ENCODE assay signal across 8 cellular contexts in genomic region chr19:10835754-10836477, GRCh38. TPM values are rescaled to one million over a fixed set of nuclear protein-coding genes. Genes with fewer than 3 reads are reported as not detected.
A peak's percentile ranks its signal among the peaks of the same experiment; 100 is the strongest.
DNase-seq lines count a peak whose midpoint lies in the region; ATAC-seq and TF ChIP-seq lines count a peak whose summit lies in the region.

A gene with protein sequence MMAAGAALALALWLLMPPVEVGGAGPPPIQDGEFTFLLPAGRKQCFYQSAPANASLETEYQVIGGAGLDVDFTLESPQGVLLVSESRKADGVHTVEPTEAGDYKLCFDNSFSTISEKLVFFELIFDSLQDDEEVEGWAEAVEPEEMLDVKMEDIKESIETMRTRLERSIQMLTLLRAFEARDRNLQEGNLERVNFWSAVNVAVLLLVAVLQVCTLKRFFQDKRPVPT (minus strand): TSS chr19:10836212. CDS start chr19:10836191, 21 bp downstream.

- H2AFZ ChIP-seq in DND-41 (ENCODE audit: low read depth, low read length) = peak within 1 kb of the TSS; percentile 98

- H3K36me3 Mint-ChIP-seq in activated T-helper 1 cell treated with anti-CD3 and anti-CD28 coated beads, Interleukin-12 subunit alpha, Interleukin-12 subunit beta, Interleukin-2, Interleukin-4 antibody, amounts not matched to agents 30 ng/mL and 10 ng/mL and 1 ng/mL, durations not matched to agents 14 hours and 24 hours and 36 hours (ENCODE audit: low read depth) = peaks cover 11% of the 10 kb centered on the region
- peaks cover 5 to 11% of the 10 kb centered on the region in 2 donors for H3K36me3 Mint-ChIP-seq in naive B cell
- H3K36me3 Mint-ChIP-seq in stimulated activated memory B cell treated with anti-CD40 and anti-IgM and Interleukin-4, amounts not matched to agents 10 μg/mL and 1 μg/mL and 100 μg/mL, for 72 hours = peaks cover 22% of the 10 kb centered on the region

- H3K27me3 ChIP-seq in DND-41 (ENCODE audit: insufficient read depth, low read length, poor library complexity) = no peaks in the 10 kb centered on the region

- peaks cover 26% of the 10 kb centered on the region for H3K4me1 ChIP-seq in DND-41 (ENCODE audit: insufficient read depth, low read length)

- H3K36me3 ChIP-seq in DND-41 (ENCODE audit: insufficient read depth, low read length) = peaks cover 38% of the 10 kb centered on the region

- peaks cover 15% of the 10 kb centered on the region for H3K4me1 Mint-ChIP-seq in activated T-helper 1 cell treated with anti-CD3 and anti-CD28 coated beads, Interleukin-12 subunit alpha, Interleukin-12 subunit beta, Interleukin-2, Interleukin-4 antibody, amounts not matched to agents 30 ng/mL and 10 ng/mL and 1 ng/mL, durations not matched to agents 14 hours and 24 hours and 36 hours (ENCODE audit: low read depth)
- H3K4me1 Mint-ChIP-seq in naive B cell = peaks cover 12 to 19% (median 18%) of the 10 kb centered on the region in 3 donors
- H3K4me1 Mint-ChIP-seq in stimulated activated memory B cell treated with anti-CD40 and anti-IgM and Interleukin-4, amounts not matched to agents 10 μg/mL and 1 μg/mL and 100 μg/mL, for 72 hours = peaks cover 17% of the 10 kb centered on the region

- DNase-seq in DND-41 (peak; percentile 99), Kasumi-1 (lab: John Stamatoyannopoulos, UW) (peak; percentile 99), RPMI7951 (ENCODE audit: low read depth) (peak; percentile 100), fibroblast of gingiva (ENCODE audit: low read depth) (peak; percentile 99), naive B cell (peak; percentile 93)
- peak; percentile 93 for DNase-seq in activated T-helper 1 cell treated with anti-CD3 and anti-CD28 coated beads, Interleukin-12 subunit alpha, Interleukin-12 subunit beta, Interleukin-2, Interleukin-4 antibody, amounts not matched to agents 30 ng/mL and 10 ng/mL and 1 ng/mL, durations not matched to agents 14 hours and 24 hours and 36 hours (ENCODE audit: low spot score)

- peak within 1 kb of the TSS; percentile 93 for H3K4me2 ChIP-seq in DND-41 (ENCODE audit: insufficient read depth, low read length)

- intact Hi-C loops in activated T-helper 1 cell treated with anti-CD3 and anti-CD28 coated beads, Interleukin-12 subunit alpha, Interleukin-12 subunit beta, Interleukin-2, Interleukin-4 antibody, amounts not matched to agents 30 ng/mL and 10 ng/mL and 1 ng/mL, durations not matched to agents 14 hours and 24 hours and 36 hours (cut with micrococcal nuclease) = loop anchor here (1.0 kb wide), 9 partner anchors 28 to 271 kb away; partner anchors contain the start of genes CARM1, ILF3, TIMM29 and YIPF2

- peaks cover 4% of the 10 kb centered on the region for H3K9me3 Mint-ChIP-seq in activated T-helper 1 cell treated with anti-CD3 and anti-CD28 coated beads, Interleukin-12 subunit alpha, Interleukin-12 subunit beta, Interleukin-2, Interleukin-4 antibody, amounts not matched to agents 30 ng/mL and 10 ng/mL and 1 ng/mL, durations not matched to agents 14 hours and 24 hours and 36 hours
- peaks cover 4 to 19% (median 9%) of the 10 kb centered on the region in 7 donors for H3K9me3 Mint-ChIP-seq in naive B cell
- peaks cover 16% of the 10 kb centered on the region for H3K9me3 Mint-ChIP-seq in stimulated activated memory B cell treated with anti-CD40 and anti-IgM and Interleukin-4, amounts not matched to agents 10 μg/mL and 1 μg/mL and 100 μg/mL, for 72 hours

- ATAC-seq in DND-41 (ENCODE audit: insufficient read depth, low read depth) (peak; percentile 88), GM21786 (IDR thresholded peaks at IDR 0.05; ENCODE audit: unreplicated experiment) (peak; percentile 77), naive B cell (ENCODE audit: low read depth in 2 of 2) (peak; percentile 88 to 89)
- ATAC-seq in stimulated activated memory B cell treated with anti-CD40 and anti-IgM and Interleukin-4, amounts not matched to agents 10 μg/mL and 1 μg/mL and 100 μg/mL, for 72 hours = peak; percentile 95

- H3K9ac ChIP-seq in DND-41 (ENCODE audit: low read depth, low read length) = peak within 1 kb of the TSS; percentile 99

- peaks cover 16% of the 10 kb centered on the region; the same call in 1 of the 2 replicates for H4K20me1 ChIP-seq in DND-41 (ENCODE audit: insufficient read depth, low read length)

- peak within 1 kb of the TSS; percentile 98 for H3K27ac ChIP-seq in DND-41 (ENCODE audit: low read length)

- H3K27me3 Mint-ChIP-seq in activated T-helper 1 cell treated with anti-CD3 and anti-CD28 coated beads, Interleukin-12 subunit alpha, Interleukin-12 subunit beta, Interleukin-2, Interleukin-4 antibody, amounts not matched to agents 30 ng/mL and 10 ng/mL and 1 ng/mL, durations not matched to agents 14 hours and 24 hours and 36 hours (ENCODE audit: insufficient read depth) = peaks cover 4% of the 10 kb centered on the region
- no peaks in the 10 kb centered on the region for H3K27me3 Mint-ChIP-seq in naive B cell
- no peaks in the 10 kb centered on the region for H3K27me3 Mint-ChIP-seq in stimulated activated memory B cell treated with anti-CD40 and anti-IgM and Interleukin-4, amounts not matched to agents 10 μg/mL and 1 μg/mL and 100 μg/mL, for 72 hours

- H3K79me2 ChIP-seq in DND-41 (ENCODE audit: insufficient read depth, low read length) = peaks cover 11% of the 10 kb centered on the region

- H3K9me3 ChIP-seq in DND-41 (ENCODE audit: insufficient read depth, low read length, severe bottlenecking) = no peaks in the 10 kb centered on the region

- peak; percentile 32 for TF ChIP-seq CTCF in DND-41 (IDR thresholded peaks at IDR 0.05; ENCODE audit: borderline replicate concordance, extremely low read depth, low read length, poor library complexity, severe bottlenecking)

- H3K27ac Mint-ChIP-seq in activated T-helper 1 cell treated with anti-CD3 and anti-CD28 coated beads, Interleukin-12 subunit alpha, Interleukin-12 subunit beta, Interleukin-2, Interleukin-4 antibody, amounts not matched to agents 30 ng/mL and 10 ng/mL and 1 ng/mL, durations not matched to agents 14 hours and 24 hours and 36 hours = peak within 1 kb of the TSS; percentile 99
- peak within 1 kb of the TSS; percentile 99 to 100 (median 100) for H3K27ac Mint-ChIP-seq in naive B cell
- H3K27ac Mint-ChIP-seq in stimulated activated memory B cell treated with anti-CD40 and anti-IgM and Interleukin-4, amounts not matched to agents 10 μg/mL and 1 μg/mL and 100 μg/mL, for 72 hours = peak within 1 kb of the TSS; percentile 99

- peak within 1 kb of the TSS; percentile 92 for H3K4me3 Mint-ChIP-seq in activated T-helper 1 cell treated with anti-CD3 and anti-CD28 coated beads, Interleukin-12 subunit alpha, Interleukin-12 subunit beta, Interleukin-2, Interleukin-4 antibody, amounts not matched to agents 30 ng/mL and 10 ng/mL and 1 ng/mL, durations not matched to agents 14 hours and 24 hours and 36 hours
- peak within 1 kb of the TSS; percentile 90 to 100 (median 99) for H3K4me3 Mint-ChIP-seq in naive B cell
- peak within 1 kb of the TSS; percentile 92 for H3K4me3 Mint-ChIP-seq in stimulated activated memory B cell treated with anti-CD40 and anti-IgM and Interleukin-4, amounts not matched to agents 10 μg/mL and 1 μg/mL and 100 μg/mL, for 72 hours

- peak within 1 kb of the TSS; percentile 81 to 90 for H3K4me3 ChIP-seq in DND-41 (ENCODE audit: low read depth in 1 of 2, low read length in 2 of 2)

RNA-seq across cellular contexts. Expression of the gene that starts here (rescaled TPM):
- total RNA-seq in RPMI7951 (2014; rRNA removed; shearing (Covaris generic)) = 39.8 and 77.3 TPM in 2 replicates
- total RNA-seq in activated T-helper 1 cell treated with anti-CD3 and anti-CD28 coated beads, Interleukin-12 subunit alpha, Interleukin-12 subunit beta, Interleukin-2, Interleukin-4 antibody, amounts not matched to agents 30 ng/mL and 10 ng/mL and 1 ng/mL, durations not matched to agents 14 hours and 24 hours and 36 hours = 19.8 and 21.0 TPM in 2 replicates
- 10 to 100 TPM; 17.4 to 25.8 (median 22.3) TPM for polyA plus RNA-seq in naive B cell (ENCODE audit: low read depth in 6 of 6)

Comparison
In these comparisons a context has a peak if more than half of its experiments do, and no peak if none do; other contexts are left out.
1. Peak in every context shown above with its lines: DNase-seq, ATAC-seq, H3K4me3 ChIP-seq and H3K27ac ChIP-seq.